In genomic region chr22:19879996-19880785, GRCh38 we compare ENCODE assay signal across 10 cellular contexts. TPM values are rescaled to one million over a fixed set of nuclear protein-coding genes. Genes with fewer than 3 reads are reported as not detected.
DNase-seq lines count a peak whose midpoint lies in the region; TF ChIP-seq lines count a peak whose summit lies in the region.
"Had no signal": no experiment of that assay in that cellular context is flagged by ENCODE, and none has a peak within 500 bp of the region (broad histone marks: within the 10 kb centered on the region; RNA-seq: fewer than 3 reads in every experiment).

No MANE protein-coding gene starts in this region.

- H3K4me1 Mint-ChIP-seq in H9 = peaks cover 31% of the 10 kb centered on the region in 2 experiments
- H3K4me1 Mint-ChIP-seq in activated CD4-positive, alpha-beta memory T cell treated with anti-CD3 and anti-CD28 coated beads for 36 hours (ENCODE audit: low read depth) = no peaks in the 10 kb centered on the region

- H3K23ac ChIP-seq in H9 (ENCODE audit: insufficient read length, low read depth, low read length) = no peak overlapping the region

- TF ChIP-seq CTCF in H9 (conservative IDR thresholded peaks at IDR 0.05) = no peak

- no CpG with 5 or more reads among the region's 34 CpGs for WGBS in H9 (ENCODE audit: extremely low coverage, insufficient read length, low lambda C conversion rate)

- H3K4me3 Mint-ChIP-seq in H9 = peak overlapping the region; percentile 47 to 58; a peak in 4 of 5 replicates
- no peak overlapping the region for H3K4me3 Mint-ChIP-seq in activated CD4-positive, alpha-beta memory T cell treated with anti-CD3 and anti-CD28 coated beads for 36 hours

- H3K9ac ChIP-seq in H9 (ENCODE audit: extremely low read depth, insufficient read length, low read length) = peak overlapping the region; percentile 29
- peak overlapping the region; percentile 68; the same call in 1 of the 2 replicates for H3K9ac ChIP-seq in iPS-20b (ENCODE audit: low read depth, low read length)
- H3K9ac ChIP-seq: parathyroid adenoma had no signal

- no peaks in the 10 kb centered on the region; the same call in 1 of the 2 replicates for H3K79me2 ChIP-seq in H9 (ENCODE audit: insufficient read depth, low read length)
- H3K79me2 ChIP-seq: parathyroid adenoma had no signal

- POLR2A ChIA-PET in activated CD4-positive, alpha-beta memory T cell treated with anti-CD3 and anti-CD28 coated beads for 36 hours (lab: Charles Lee) = interaction anchor here (1.0 kb wide), 2 partner anchors 10 to 31 kb away, joined by 3 read pairs; no protein-coding TSS in a partner anchor

- no peaks in the 10 kb centered on the region for H3K79me1 ChIP-seq in H9 (ENCODE audit: insufficient read depth, low read depth, low read length, poor library complexity, severe bottlenecking)

- H2BK5ac ChIP-seq in H9 (ENCODE audit: insufficient read length, low read length) = no peak overlapping the region

- no peaks in the 10 kb centered on the region for H3K36me3 Mint-ChIP-seq in H9 (ENCODE audit: insufficient read depth in 1 of 3, low read depth in 3 of 3)
- no peaks in the 10 kb centered on the region for H3K36me3 Mint-ChIP-seq in activated CD4-positive, alpha-beta memory T cell treated with anti-CD3 and anti-CD28 coated beads for 36 hours

- peak overlapping the region; percentile 22 for H4K5ac ChIP-seq in H9 (ENCODE audit: insufficient read length, low read depth, low read length)

- H3K4me3 ChIP-seq in SJSA1 (peak overlapping the region; percentile 21), iPS-20b (ENCODE audit: low read length) (peak overlapping the region; percentile 37; the same call in 1 of the 2 replicates), skeletal muscle cell (ENCODE audit: low read depth, low read length) (peak overlapping the region; percentile 3)

- intact Hi-C loops in activated CD4-positive, alpha-beta memory T cell treated with anti-CD3 and anti-CD28 coated beads for 36 hours (cut with micrococcal nuclease) = no loop called here

- peak overlapping the region; percentile 83 for H2BK12ac ChIP-seq in H9 (ENCODE audit: insufficient read length, low read depth, low read length)

- H2BK20ac ChIP-seq in H9 (ENCODE audit: low read depth, low read length, poor library complexity, severe bottlenecking) = no peak overlapping the region

- H3K27me3 Mint-ChIP-seq in H9 (ENCODE audit: low read depth) = no peaks in the 10 kb centered on the region
- H3K27me3 Mint-ChIP-seq in activated CD4-positive, alpha-beta memory T cell treated with anti-CD3 and anti-CD28 coated beads for 36 hours = no peaks in the 10 kb centered on the region

- H2AFZ ChIP-seq in H9 (ENCODE audit: low read length) = no peak overlapping the region
- H2AFZ ChIP-seq: parathyroid adenoma had no signal

- peak overlapping the region in 2 of 3 experiments; percentile 94 to 99; a peak in 4 of 7 replicates for H3K27ac Mint-ChIP-seq in H9
- no peak overlapping the region for H3K27ac Mint-ChIP-seq in activated CD4-positive, alpha-beta memory T cell treated with anti-CD3 and anti-CD28 coated beads for 36 hours

- no peaks in the 10 kb centered on the region for H3K9me3 Mint-ChIP-seq in H9
- H3K9me3 Mint-ChIP-seq in activated CD4-positive, alpha-beta memory T cell treated with anti-CD3 and anti-CD28 coated beads for 36 hours = no peaks in the 10 kb centered on the region

- no peaks in the 10 kb centered on the region for H3K23me2 ChIP-seq in H9 (ENCODE audit: insufficient read length, low read depth, low read length, poor library complexity, severe bottlenecking)

- peak overlapping the region; percentile 96 for H3K18ac ChIP-seq in H9 (ENCODE audit: insufficient read length, low read depth, low read length)

- no peaks in the 10 kb centered on the region for H3K9me3 ChIP-seq in H9 (ENCODE audit: control insufficient read depth, low read depth, low read length)
- no peaks in the 10 kb centered on the region for H3K9me3 ChIP-seq in SJSA1 (replicated peaks)
- H3K9me3 ChIP-seq in iPS-20b (ENCODE audit: insufficient read depth, low read depth, low read length) = no peaks in the 10 kb centered on the region

- H3K4ac ChIP-seq in H9 (ENCODE audit: low read depth, low read length) = peak overlapping the region; percentile 76

- H3K56ac ChIP-seq in H9 (ENCODE audit: insufficient read length, low read depth, low read length) = no peak overlapping the region

- DNase-seq in H9 (peak; percentile 46), SJSA1 (ENCODE audit: low read depth in 1 of 2, low spot score in 2 of 2) (peak in 1 of 2 experiments; percentile 33), skeletal muscle cell (ENCODE audit: low read depth) (no peak), AG08395 (ENCODE audit: low spot score) (no peak)
- DNase-seq in NK-92 treated with Interleukin-12 subunit alpha and Interleukin-12 subunit beta, amount 100 ng/mL, for 24 hours (lab: John Stamatoyannopoulos, UW) = no peak
- DNase-seq in activated CD4-positive, alpha-beta memory T cell treated with anti-CD3 and anti-CD28 coated beads for 36 hours = no peak
- DNase-seq: activated gamma-delta T cell treated with Interleukin-2 at 50 U/mL for 16 hours; effector CD4-positive, alpha-beta T cell had no signal

- H3K14ac ChIP-seq in H9 (ENCODE audit: insufficient read depth, low read length) = peak overlapping the region; percentile 93

- H2BK120ac ChIP-seq in H9 (ENCODE audit: low read depth, low read length, poor library complexity, severe bottlenecking) = peak overlapping the region; percentile 56

- no peak overlapping the region for H3K4me2 ChIP-seq in H9 (ENCODE audit: insufficient read depth, insufficient read length, low read length)

- no peak overlapping the region for H3T11ph ChIP-seq in H9 (ENCODE audit: low read length)

- H3K4me1 ChIP-seq in H9 (ENCODE audit: insufficient read depth, low read length) = peaks cover 2% of the 10 kb centered on the region; the same call in 1 of the 2 replicates
- H3K4me1 ChIP-seq in SJSA1 (replicated peaks) = peaks cover 59% of the 10 kb centered on the region
- peaks cover 20% of the 10 kb centered on the region for H3K4me1 ChIP-seq in iPS-20b (ENCODE audit: insufficient read depth, low read length)

- peaks cover 48% of the 10 kb centered on the region for H3K36me3 ChIP-seq in SJSA1
- H3K36me3 ChIP-seq in iPS-20b (ENCODE audit: insufficient read depth, low read depth, low read length) = no peaks in the 10 kb centered on the region

- H3K27ac ChIP-seq in H9 (ENCODE audit: insufficient read length, low read depth, low read length) (no peak overlapping the region), SJSA1 (peak overlapping the region; percentile 93), iPS-20b (ENCODE audit: low read length) (peak overlapping the region; percentile 31)
- H3K27ac ChIP-seq: parathyroid adenoma had no signal

- H3K27me3 ChIP-seq in H9 (ENCODE audit: insufficient read depth, low read length) = no peaks in the 10 kb centered on the region
- H3K27me3 ChIP-seq in SJSA1 (replicated peaks) = no peaks in the 10 kb centered on the region
- no peaks in the 10 kb centered on the region for H3K27me3 ChIP-seq in iPS-20b (ENCODE audit: insufficient read depth, low read length)

- CTCF ChIA-PET in activated CD4-positive, alpha-beta memory T cell treated with anti-CD3 and anti-CD28 coated beads for 36 hours (lab: Charles Lee) = no interaction called here

- no peak overlapping the region for H2BK15ac ChIP-seq in H9 (ENCODE audit: low read depth, low read length)

- H4K91ac ChIP-seq in H9 (ENCODE audit: insufficient read length, low read depth, low read length) = peak overlapping the region; percentile 94

- no peaks in the 10 kb centered on the region for H4K20me1 ChIP-seq in H9 (ENCODE audit: control insufficient read depth, insufficient read depth, insufficient read length)

- H2AK5ac ChIP-seq in H9 (ENCODE audit: insufficient read length, low read length) = peak overlapping the region; percentile 72

- peak overlapping the region; percentile 2 for H4K8ac ChIP-seq in H9 (replicated peaks; ENCODE audit: insufficient read length, low read depth, low read length)

RNA-seq across cellular contexts. Expression of gene GNB1L, which starts 25.5 kb away (rescaled TPM):
- total RNA-seq in H9 (2021) = 22.4 and 22.9 TPM in 2 replicates
- total RNA-seq in SJSA1 (2014; rRNA removed; shearing (Covaris generic)) = 12.2 and 17.7 TPM in 2 replicates
- total RNA-seq in activated CD4-positive, alpha-beta memory T cell treated with anti-CD3 and anti-CD28 coated beads for 36 hours = 10 to 100 TPM; 11.3 to 12.3 TPM

RNA-seq across cellular contexts. Expression of gene RTL10, which starts 25.5 kb away (rescaled TPM):
- total RNA-seq in H9 (2021) = 24.0 and 24.4 TPM in 2 replicates
- 11.5 and 11.7 TPM in 2 replicates for total RNA-seq in SJSA1 (2014; rRNA removed; shearing (Covaris generic))
- total RNA-seq in activated CD4-positive, alpha-beta memory T cell treated with anti-CD3 and anti-CD28 coated beads for 36 hours = 10 to 100 TPM; 11.5 to 13.5 TPM
